In the genomic region with DNA sequence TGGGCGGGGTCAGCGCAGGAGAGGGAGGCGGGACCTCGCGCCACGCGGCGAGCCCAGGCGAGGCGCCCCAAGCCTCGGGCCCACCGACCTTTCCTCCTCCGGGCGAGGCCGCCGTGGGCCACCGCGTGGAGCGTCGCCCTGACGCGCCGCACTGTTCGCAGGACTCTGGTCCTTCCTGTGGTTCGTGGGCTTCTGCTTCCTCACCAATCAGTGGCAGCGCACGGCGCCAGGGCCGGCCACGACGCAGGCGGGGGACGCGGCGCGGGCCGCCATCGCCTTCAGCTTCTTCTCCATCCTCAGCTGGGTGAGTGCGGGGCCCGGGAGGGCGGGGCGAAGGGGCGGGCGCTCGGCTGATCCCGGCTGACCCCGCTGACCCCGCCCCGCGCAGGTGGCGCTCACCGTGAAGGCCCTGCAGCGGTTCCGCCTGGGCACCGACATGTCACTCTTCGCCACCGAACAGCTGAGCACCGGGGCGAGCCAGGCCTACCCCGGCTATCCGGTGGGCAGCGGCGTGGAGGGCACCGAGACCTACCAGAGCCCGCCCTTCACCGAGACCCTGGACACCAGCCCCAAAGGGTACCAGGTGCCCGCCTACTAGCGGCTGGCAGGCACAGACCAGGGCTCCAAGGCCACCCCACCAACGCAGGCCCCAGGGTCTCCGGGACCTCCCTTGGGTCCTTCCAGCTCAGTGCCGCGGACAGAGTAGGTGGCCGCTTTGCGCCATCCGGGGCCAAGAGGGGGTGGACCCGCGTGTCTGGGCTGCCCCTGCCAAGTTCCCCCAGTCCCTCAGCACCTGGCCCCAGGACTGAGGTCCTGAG, we compare ENCODE assay signal across 1 cellular context.
TF ChIP-seq lines count a peak whose summit lies in the region.

No MANE protein-coding gene starts in this region.

TF ChIP-seq in IMR-90, 13 proteins besides CTCF, POLR2A, EP300 and RAD21:
- no peak for TF ChIP-seq MAFK (IDR thresholded peaks at IDR 0.05; ENCODE audit: low read depth, low read length)
- no peak for TF ChIP-seq BHLHE40 (IDR thresholded peaks at IDR 0.05; ENCODE audit: low read depth, low read length)
- TF ChIP-seq SMC3 (IDR thresholded peaks at IDR 0.05; ENCODE audit: low read depth, low read length) = no peak
